ENCODE assay signal across 3 cellular contexts in genomic region chr7:121394709-121395140, GRCh38.
TF ChIP-seq lines count a peak whose summit lies in the region.

No MANE protein-coding gene starts in this region.

TF ChIP-seq in SK-N-SH, 30 proteins besides CTCF, POLR2A, EP300 and RAD21:
- TF ChIP-seq NFIC (IDR thresholded peaks at IDR 0.05; ENCODE audit: borderline replicate concordance) (no peak), RXRA (IDR thresholded peaks at IDR 0.05; ENCODE audit: borderline replicate concordance, low read depth) (no peak), MEF2A (IDR thresholded peaks at IDR 0.05; ENCODE audit: borderline replicate concordance, low read depth) (no peak), FOSL2 (IDR thresholded peaks at IDR 0.05; ENCODE audit: borderline replicate concordance, low read depth) (no peak), TAF1 (IDR thresholded peaks at IDR 0.05; ENCODE audit: borderline replicate concordance, low read depth, low read length) (no peak)

TF ChIP-seq in SK-N-SH treated with all-trans-retinoic acid at 6 μM for 48 hours, 23 proteins besides CTCF, POLR2A, EP300 and RAD21:
- TF ChIP-seq ZNF565 (CRISPR knock-in tag; conservative IDR thresholded peaks at IDR 0.05; ENCODE audit: low read depth) (no peak), ZNF70 (CRISPR knock-in tag; IDR thresholded peaks at IDR 0.05) (no peak), ZFP3 (CRISPR knock-in tag; IDR thresholded peaks at IDR 0.05) (no peak), ESRRG (CRISPR knock-in tag; IDR thresholded peaks at IDR 0.05) (no peak), ARNTL (CRISPR knock-in tag; IDR thresholded peaks at IDR 0.05; ENCODE audit: borderline replicate concordance, low read depth) (no peak), ZNF8 (CRISPR knock-in tag; IDR thresholded peaks at IDR 0.05) (no peak), CSDC2 (CRISPR knock-in tag; IDR thresholded peaks at IDR 0.05) (no peak), TCF4 (CRISPR knock-in tag; IDR thresholded peaks at IDR 0.05; ENCODE audit: borderline replicate concordance) (no peak), POU6F1 (CRISPR knock-in tag; IDR thresholded peaks at IDR 0.05; ENCODE audit: borderline replicate concordance, low read depth) (no peak), CREB5 (CRISPR knock-in tag; IDR thresholded peaks at IDR 0.05; ENCODE audit: low read depth) (no peak), BACH2 (CRISPR knock-in tag; IDR thresholded peaks at IDR 0.05; ENCODE audit: borderline replicate concordance) (no peak)

TF ChIP-seq in H1, 55 proteins besides CTCF, POLR2A, EP300 and RAD21:
- TF ChIP-seq CBX5 (IDR thresholded peaks at IDR 0.05; ENCODE audit: low read depth, low read length) (no peak), NANOG (IDR thresholded peaks at IDR 0.05; ENCODE audit: insufficient read depth, low read depth, low read length, poor library complexity, severe bottlenecking) (no peak), TBP (IDR thresholded peaks at IDR 0.05; ENCODE audit: low read depth, low read length) (no peak), JUND (IDR thresholded peaks at IDR 0.05; ENCODE audit: low read length) (no peak), TAF7 (optimal IDR thresholded peaks at IDR 0.05; ENCODE audit: borderline replicate concordance, low read depth, low read length) (no peak), SP4 (IDR thresholded peaks at IDR 0.05; ENCODE audit: low read length) (no peak), MAFK (IDR thresholded peaks at IDR 0.05; ENCODE audit: low read depth, low read length) (no peak), HDAC6 (IDR thresholded peaks at IDR 0.05; ENCODE audit: low read depth, low read length) (no peak), EGR1 (IDR thresholded peaks at IDR 0.05; ENCODE audit: borderline replicate concordance, low read depth, low read length) (no peak), BACH1 (IDR thresholded peaks at IDR 0.05; ENCODE audit: low read length) (no peak), CHD7 (IDR thresholded peaks at IDR 0.05; ENCODE audit: insufficient replicate concordance, low read length) (no peak), BCL11A (IDR thresholded peaks at IDR 0.05; ENCODE audit: low read depth in 2 of 2, low read length in 2 of 2) (no peak), GABPA (IDR thresholded peaks at IDR 0.05; ENCODE audit: borderline replicate concordance, insufficient read depth, low read length) (no peak), CREB1 (IDR thresholded peaks at IDR 0.05) (no peak), SUZ12 (IDR thresholded peaks at IDR 0.05; ENCODE audit: low read length) (no peak)
